19 cellular contexts compared by ENCODE assay signal in genomic region chr9:137158625-137159024, GRCh38. TPM values are rescaled to one million over a fixed set of nuclear protein-coding genes. Genes with fewer than 3 reads are reported as not detected.
A peak's percentile ranks its signal among the peaks of the same experiment; 100 is the strongest.
DNase-seq lines count a peak whose midpoint lies in the region; ATAC-seq, FAIRE-seq and TF ChIP-seq lines count a peak whose summit lies in the region.
"Had no signal": no experiment of that assay in that cellular context is flagged by ENCODE, and none has a peak within 500 bp of the region (broad histone marks: within the 10 kb centered on the region; RNA-seq: fewer than 3 reads in every experiment).

No MANE protein-coding gene starts in this region.

- CTCF ChIA-PET in GM12878 (lab: Yijun Ruan, JAX): interaction anchor here (1.1 kb wide), 1 partner anchor 8 kb away, joined by 5 read pairs; no protein-coding TSS in a partner anchor
- CTCF ChIA-PET in Calu3 (lab: Charles Lee): no interaction called here

- H3K4me3 ChIP-seq in GM12878 (0 out of 2 replicates have a peak overlapping the region, but pooled peaks have one; percentile 31), H7 (ENCODE audit: insufficient read depth, low read depth, low read length) (no peak overlapping the region)

- H3K27me3 Mint-ChIP-seq in Calu3 (ENCODE audit: unreplicated experiment): peaks cover 55% of the 10 kb centered on the region

- H3K27me3 ChIP-seq in GM12878 (replicated peaks in 1 of 2; ENCODE audit: control insufficient read depth in 2 of 2, insufficient read depth in 2 of 2, low read length in 1 of 2): no peaks in the 10 kb centered on the region
- peaks cover 78% of the 10 kb centered on the region for H3K27me3 ChIP-seq in H7 (ENCODE audit: control insufficient read depth, insufficient read depth, low read length)

- no peaks in the 10 kb centered on the region for H4K20me1 ChIP-seq in GM12878 (ENCODE audit: control insufficient read depth, insufficient read depth)

- no peaks in the 10 kb centered on the region for H3K9me3 Mint-ChIP-seq in Calu3 (ENCODE audit: low read depth, unreplicated experiment)
- H3K9me3 Mint-ChIP-seq: CD4-positive, alpha-beta T cell had no signal

- no peak overlapping the region for H3K27ac ChIP-seq in GM12878 (ENCODE audit: control insufficient read depth, insufficient read depth)

- TF ChIP-seq POLR2A in GM12878 (IDR thresholded peaks at IDR 0.05; ENCODE audit: low read depth, low read length): no peak

- intact Hi-C loops in GM12878 (cut with micrococcal nuclease; ENCODE audit: unreplicated experiment) (no loop called here), Calu3 (cut with micrococcal nuclease; ENCODE audit: unreplicated experiment) (no loop called here)

- H3K79me2 ChIP-seq in GM12878 (ENCODE audit: control insufficient read depth, insufficient read depth, low read length): no peaks in the 10 kb centered on the region

- 26% methylated on average over 4 of the region's 4 CpGs for WGBS in GM12878 (ENCODE audit: insufficient coverage, insufficient replicate concordance, low lambda C conversion rate, missing lambda C conversion rate)

- peaks cover 14% of the 10 kb centered on the region for H3K4me1 Mint-ChIP-seq in Calu3 (ENCODE audit: low read depth, unreplicated experiment)

- RAD21 ChIA-PET in GM12878 (lab: Charles Lee; ENCODE audit: unreplicated experiment): interaction anchor here (1.2 to 1.6 kb wide), 3 partner anchors 8 to 30 kb away, joined by 6 to 11 read pairs (median 6); partner anchors contain the start of genes ANAPC2 and SSNA1

- POLR2A ChIA-PET in GM12878 (lab: Charles Lee): interaction anchor here (0.7 to 3.7 kb wide), 8 partner anchors 8 to 119 kb away, joined by 3 to 37 read pairs (median 12); partner anchors contain the start of genes ANAPC2, LRRC26, RNF208 and SSNA1

- H3K36me3 Mint-ChIP-seq in Calu3 (ENCODE audit: insufficient read depth, unreplicated experiment): peaks cover 5% of the 10 kb centered on the region

- in situ Hi-C loops in GM12878 (cut with MboI): no loop called here

- no TSS peak for BruUV-seq in GM12878 (replicated peaks; lab: Mats Ljungman, UMichigan)
- no TSS peak for BruUV-seq in Calu3 (replicated peaks; lab: Mats Ljungman, UMichigan)

- H2AFZ ChIP-seq in GM12878 (ENCODE audit: control insufficient read depth, low read depth, low read length): no peak overlapping the region

- no peak overlapping the region for H3K4me3 Mint-ChIP-seq in Calu3 (ENCODE audit: low read depth, unreplicated experiment)
- H3K4me3 Mint-ChIP-seq: CD4-positive, alpha-beta T cell had no signal

- no peak for TF ChIP-seq RAD21 in GM12878 (IDR thresholded peaks at IDR 0.05; ENCODE audit: insufficient read depth, low read depth, low read length)

- peaks cover 28% of the 10 kb centered on the region for H3K4me1 ChIP-seq in GM12878 (ENCODE audit: control insufficient read depth, insufficient read depth, low read length)

- FAIRE-seq in GM18507 (lab: Jason Lieb, UNC) (peak; percentile 68), GM12878 (lab: Jason Lieb, UNC) (no peak), urothelium cell line (lab: Jason Lieb, UNC) (no peak)

- ATAC-seq in GM12878 (peak; percentile 36), HG03354 (IDR thresholded peaks at IDR 0.05; ENCODE audit: poor library complexity, severe bottlenecking, unreplicated experiment) (no peak)
- ATAC-seq: Panc1, Right ventricle myocardium inferior had no signal

- SMC1A ChIA-PET in GM12878 (lab: Charles Lee; ENCODE audit: uncharacterized antibody, unreplicated experiment): interaction anchor here (0.6 kb wide), 1 partner anchor 8 kb away, joined by 4 read pairs; no protein-coding TSS in a partner anchor

- TF ChIP-seq EP300 in GM12878 (IDR thresholded peaks at IDR 0.05; ENCODE audit: borderline replicate concordance in 1 of 2, control insufficient read depth in 1 of 2, low read depth in 2 of 2, low read length in 2 of 2): no peak

- H3K9ac ChIP-seq in GM12878 (ENCODE audit: control insufficient read depth, insufficient read depth, low read length): no peak overlapping the region

- H3K4me2 ChIP-seq in GM12878 (ENCODE audit: control insufficient read depth, insufficient read depth): peak overlapping the region; percentile 39

- no peak overlapping the region for H3K27ac Mint-ChIP-seq in Calu3 (ENCODE audit: unreplicated experiment)
- H3K27ac Mint-ChIP-seq: CD4-positive, alpha-beta T cell had no signal

- H3K9me3 ChIP-seq in GM12878 (replicated peaks; ENCODE audit: control insufficient read depth, insufficient read depth, low read length): no peaks in the 10 kb centered on the region; the same call in 2 of the 3 replicates

- no peak for TF ChIP-seq CTCF in GM12878 (IDR thresholded peaks at IDR 0.05 in 2 of 3, conservative IDR thresholded peaks at IDR 0.05 in 1 of 3; ENCODE audit: control insufficient read depth in 2 of 3, extremely low read depth in 1 of 3, insufficient read depth in 1 of 3, low read depth in 3 of 3, low read length in 3 of 3)
- no peak for TF ChIP-seq CTCF in Calu3 (IDR thresholded peaks at IDR 0.05; ENCODE audit: unreplicated experiment)

- no peaks in the 10 kb centered on the region for H3K36me3 ChIP-seq in GM12878 (ENCODE audit: control insufficient read depth in 2 of 2, insufficient read depth in 2 of 2, low read length in 1 of 2)
- no peaks in the 10 kb centered on the region for H3K36me3 ChIP-seq in H7 (replicated peaks; ENCODE audit: control insufficient read depth, insufficient read depth, low read length)

- DNase-seq in DMS153 (lab: John Stamatoyannopoulos, UW) (peak; percentile 63), GM18507 (ENCODE audit: extremely low spot score, insufficient read length, low read depth) (no peak), NCI-H774 (lab: John Stamatoyannopoulos, UW) (peak; percentile 33), GM12878 (ENCODE audit: low read depth, low spot score) (no peak), Calu3 (no peak), urothelium cell line (ENCODE audit: low spot score) (no peak), H7 (no peak)
- DNase-seq: ACHN; AML-193; CD4-positive, alpha-beta T cell; HCEC 1CT; KG1; NCI-H1105; NCI-H1694; NCI-H2171 had no signal

RNA-seq across cellular contexts. Expression of gene LRRC26, which starts 11.2 kb away (rescaled TPM):
- total RNA-seq in GM12878 (2013; cell fraction: nucleolus; rRNA removed): 3.5 and 5.3 TPM in 2 replicates
- total RNA-seq in GM12878 (2014; rRNA removed) (0.11 TPM in 1 of 2 replicates, not detected in the other), GM12878 (2014; rRNA removed; fragmentation: Illumina TruSeq; extraction: Trizol) (not detected in 2 replicates), GM12878 (2021) (0.58 and 0.64 TPM in 2 replicates), Calu3 (2022) (0.52 and 0.98 TPM in 2 replicates)
- not detected for polyA plus RNA-seq in GM12878 (2011; ENCODE audit: low read depth)
- polyA plus RNA-seq in GM12878 (2011; rRNA removed) (0.29 TPM in 1 of 2 replicates, not detected in the other), GM12878 (2014; fragmentation: Illumina TruSeq; extraction: Trizol) (not detected in 2 replicates), GM12878 (2014; fragmentation: Nextera tagmentation; extraction: Ambion mirVana) (not detected), GM12878 (2014; rRNA removed) (0.69 and 0.82 TPM in 2 replicates), GM12878 (2016; fragmentation: Nextera tagmentation; extraction: Ambion mirVana) (under 1 TPM; 0.33 to 0.91 TPM)
- polyA plus RNA-seq in GM12878 (2011; cell fraction: cytosol; rRNA removed): 0.52 and 1.2 TPM in 2 replicates
- polyA plus RNA-seq in GM12878 (2011; cell fraction: nucleus; rRNA removed): 3.7 and 4.4 TPM in 2 replicates
- polyA plus RNA-seq in GM12878 (2012): 0.30 and 0.88 TPM in 2 replicates
- not detected in 2 replicates for polyA minus RNA-seq in GM12878 (2011; rRNA and poly(A)+ RNA removed)
- polyA minus RNA-seq in GM12878 (2011; cell fraction: cytosol; rRNA and poly(A)+ RNA removed): 1.2 TPM in 1 of 2 replicates, not detected in the other
- 2.1 and 3.7 TPM in 2 replicates for polyA minus RNA-seq in GM12878 (2011; cell fraction: nucleus; rRNA and poly(A)+ RNA removed)
- total RNA-seq in H7 (2014; rRNA removed; shearing (Covaris generic)): 0.59 and 0.67 TPM in 2 replicates
- total RNA-seq: CD4-positive, alpha-beta T cell; NCI-H460; Right ventricle myocardium inferior had no signal

RNA-seq across cellular contexts. Expression of gene TMEM210, which starts 13.2 kb away (rescaled TPM):
- total RNA-seq in GM12878 (2013; cell fraction: nucleolus; rRNA removed): not detected in 2 replicates
- total RNA-seq in GM12878 (2014; rRNA removed): not detected in 2 replicates
- total RNA-seq in GM12878 (2014; rRNA removed; fragmentation: Illumina TruSeq; extraction: Trizol): not detected in 2 replicates
- not detected in 2 replicates for total RNA-seq in GM12878 (2021)
- polyA plus RNA-seq in GM12878 (2011; ENCODE audit: low read depth): not detected
- not detected in 2 replicates for polyA plus RNA-seq in GM12878 (2011; rRNA removed)
- not detected in 2 replicates for polyA plus RNA-seq in GM12878 (2011; cell fraction: cytosol; rRNA removed)
- not detected in 2 replicates for polyA plus RNA-seq in GM12878 (2011; cell fraction: nucleus; rRNA removed)
- not detected in 2 replicates for polyA plus RNA-seq in GM12878 (2012)
- polyA plus RNA-seq in GM12878 (2014; fragmentation: Illumina TruSeq; extraction: Trizol): not detected in 2 replicates
- not detected for polyA plus RNA-seq in GM12878 (2014; fragmentation: Nextera tagmentation; extraction: Ambion mirVana)
- polyA plus RNA-seq in GM12878 (2014; rRNA removed): not detected in 2 replicates
- not detected for polyA plus RNA-seq in GM12878 (2016; fragmentation: Nextera tagmentation; extraction: Ambion mirVana)
- polyA minus RNA-seq in GM12878 (2011; rRNA and poly(A)+ RNA removed): not detected in 2 replicates
- not detected in 2 replicates for polyA minus RNA-seq in GM12878 (2011; cell fraction: cytosol; rRNA and poly(A)+ RNA removed)
- not detected in 2 replicates for polyA minus RNA-seq in GM12878 (2011; cell fraction: nucleus; rRNA and poly(A)+ RNA removed)
- total RNA-seq in Calu3 (2022): not detected in 2 replicates
- not detected in 2 replicates for total RNA-seq in H7 (2014; rRNA removed; shearing (Covaris generic))
- total RNA-seq: CD4-positive, alpha-beta T cell; NCI-H460; Right ventricle myocardium inferior had no signal

RNA-seq across cellular contexts. Expression of gene GRIN1, which starts 19.7 kb away (rescaled TPM):
- 0.71 and 1.3 TPM in 2 replicates for total RNA-seq in GM12878 (2013; cell fraction: nucleolus; rRNA removed)
- not detected in 2 replicates for total RNA-seq in GM12878 (2014; rRNA removed)
- not detected in 2 replicates for total RNA-seq in GM12878 (2014; rRNA removed; fragmentation: Illumina TruSeq; extraction: Trizol)
- 0.10 and 0.35 TPM in 2 replicates for total RNA-seq in GM12878 (2021)
- polyA plus RNA-seq in GM12878 (2011; ENCODE audit: low read depth): not detected
- polyA plus RNA-seq in GM12878 (2011; rRNA removed): 0.05 TPM in 1 of 2 replicates, not detected in the other
- 0.01 and 0.02 TPM in 2 replicates for polyA plus RNA-seq in GM12878 (2011; cell fraction: cytosol; rRNA removed)
- polyA plus RNA-seq in GM12878 (2011; cell fraction: nucleus; rRNA removed): 0.32 and 0.75 TPM in 2 replicates
- polyA plus RNA-seq in GM12878 (2012): 0.16 and 0.27 TPM in 2 replicates
- 0.06 TPM in 1 of 2 replicates, not detected in the other for polyA plus RNA-seq in GM12878 (2014; fragmentation: Illumina TruSeq; extraction: Trizol)
- not detected for polyA plus RNA-seq in GM12878 (2014; fragmentation: Nextera tagmentation; extraction: Ambion mirVana)
- 0.01 and 0.05 TPM in 2 replicates for polyA plus RNA-seq in GM12878 (2014; rRNA removed)
- polyA plus RNA-seq in GM12878 (2016; fragmentation: Nextera tagmentation; extraction: Ambion mirVana): not detected
- not detected in 2 replicates for polyA minus RNA-seq in GM12878 (2011; rRNA and poly(A)+ RNA removed)
- polyA minus RNA-seq in GM12878 (2011; cell fraction: cytosol; rRNA and poly(A)+ RNA removed): not detected in 2 replicates
- polyA minus RNA-seq in GM12878 (2011; cell fraction: nucleus; rRNA and poly(A)+ RNA removed): 0.10 TPM in 1 of 2 replicates, not detected in the other
- total RNA-seq in Calu3 (2022): 0.24 and 0.54 TPM in 2 replicates
- 0.33 and 0.52 TPM in 2 replicates for total RNA-seq in H7 (2014; rRNA removed; shearing (Covaris generic))
- total RNA-seq: CD4-positive, alpha-beta T cell; NCI-H460; Right ventricle myocardium inferior had no signal

RNA-seq across cellular contexts. Expression of gene ANAPC2, which starts 29.7 kb away (rescaled TPM):
- total RNA-seq in GM12878 (2013; cell fraction: nucleolus; rRNA removed): 86.4 and 102 TPM in 2 replicates
- total RNA-seq in GM12878 (2014; rRNA removed): 18.1 and 26.1 TPM in 2 replicates
- total RNA-seq in GM12878 (2014; rRNA removed; fragmentation: Illumina TruSeq; extraction: Trizol): 12.5 and 14.2 TPM in 2 replicates
- total RNA-seq in GM12878 (2021): 62.2 and 65.2 TPM in 2 replicates
- polyA plus RNA-seq in GM12878 (2011; ENCODE audit: low read depth): 24.1 TPM
- 9.0 and 20.7 TPM in 2 replicates for polyA plus RNA-seq in GM12878 (2011; rRNA removed)
- 18.5 and 30.0 TPM in 2 replicates for polyA plus RNA-seq in GM12878 (2011; cell fraction: cytosol; rRNA removed)
- 248 and 250 TPM in 2 replicates for polyA plus RNA-seq in GM12878 (2011; cell fraction: nucleus; rRNA removed)
- polyA plus RNA-seq in GM12878 (2012): 39.4 and 42.5 TPM in 2 replicates
- polyA plus RNA-seq in GM12878 (2014; fragmentation: Illumina TruSeq; extraction: Trizol): 6.0 and 12.0 TPM in 2 replicates
- under 1 TPM; 0.03 to 0.04 TPM for polyA plus RNA-seq in GM12878 (2014; fragmentation: Nextera tagmentation; extraction: Ambion mirVana)
- 53.1 and 60.9 TPM in 2 replicates for polyA plus RNA-seq in GM12878 (2014; rRNA removed)
- 10 to 100 TPM; 20.2 to 21.0 TPM for polyA plus RNA-seq in GM12878 (2016; fragmentation: Nextera tagmentation; extraction: Ambion mirVana)
- polyA minus RNA-seq in GM12878 (2011; rRNA and poly(A)+ RNA removed): 14.8 and 26.2 TPM in 2 replicates
- 26.0 and 30.9 TPM in 2 replicates for polyA minus RNA-seq in GM12878 (2011; cell fraction: cytosol; rRNA and poly(A)+ RNA removed)
- polyA minus RNA-seq in GM12878 (2011; cell fraction: nucleus; rRNA and poly(A)+ RNA removed): 61.2 and 71.8 TPM in 2 replicates
- total RNA-seq in Calu3 (2022): 49.4 and 51.4 TPM in 2 replicates
- 26.2 and 37.0 TPM in 2 replicates for total RNA-seq in H7 (2014; rRNA removed; shearing (Covaris generic))

RNA-seq across cellular contexts. Expression of gene SSNA1, which starts 29.9 kb away (rescaled TPM):
- total RNA-seq in GM12878 (2013; cell fraction: nucleolus; rRNA removed): 12.8 and 16.8 TPM in 2 replicates
- total RNA-seq in GM12878 (2014; rRNA removed) (72.6 and 96.6 TPM in 2 replicates), GM12878 (2014; rRNA removed; fragmentation: Illumina TruSeq; extraction: Trizol) (48.5 and 54.2 TPM in 2 replicates), GM12878 (2021) (84.8 and 88.3 TPM in 2 replicates), Calu3 (2022) (41.9 and 44.1 TPM in 2 replicates)
- 27.0 TPM for polyA plus RNA-seq in GM12878 (2011; ENCODE audit: low read depth)
- polyA plus RNA-seq in GM12878 (2011; rRNA removed) (33.4 and 67.6 TPM in 2 replicates), GM12878 (2014; fragmentation: Illumina TruSeq; extraction: Trizol) (4.1 and 40.5 TPM in 2 replicates), GM12878 (2014; fragmentation: Nextera tagmentation; extraction: Ambion mirVana) (10 to 100 TPM in 1 of 2 experiments, under 1 TPM in 1; 0.63 to 13.4 TPM), GM12878 (2014; rRNA removed) (122 and 138 TPM in 2 replicates), GM12878 (2016; fragmentation: Nextera tagmentation; extraction: Ambion mirVana) (100 to 1,000 TPM; 122 to 139 TPM)
- 132 and 179 TPM in 2 replicates for polyA plus RNA-seq in GM12878 (2011; cell fraction: cytosol; rRNA removed)
- polyA plus RNA-seq in GM12878 (2011; cell fraction: nucleus; rRNA removed): 78.8 and 83.0 TPM in 2 replicates
- polyA plus RNA-seq in GM12878 (2012): 50.7 and 62.2 TPM in 2 replicates
- polyA minus RNA-seq in GM12878 (2011; rRNA and poly(A)+ RNA removed): 11.6 and 31.9 TPM in 2 replicates
- 19.2 and 20.3 TPM in 2 replicates for polyA minus RNA-seq in GM12878 (2011; cell fraction: cytosol; rRNA and poly(A)+ RNA removed)
- 10.0 and 12.9 TPM in 2 replicates for polyA minus RNA-seq in GM12878 (2011; cell fraction: nucleus; rRNA and poly(A)+ RNA removed)
- 109 and 143 TPM in 2 replicates for total RNA-seq in H7 (2014; rRNA removed; shearing (Covaris generic))

Comparison
In these comparisons a context has a peak if more than half of its experiments do, and no peak if none do; other contexts are left out.
1. DNase-seq: peak in DMS153 (single experiment) and NCI-H774 (single experiment); none in GM18507 (single experiment), GM12878 (single experiment), Calu3 (single experiment), urothelium cell line (single experiment) and H7 (single experiment).